Comparison of ENCODE assay signal across 20 cellular contexts in the genomic region with DNA sequence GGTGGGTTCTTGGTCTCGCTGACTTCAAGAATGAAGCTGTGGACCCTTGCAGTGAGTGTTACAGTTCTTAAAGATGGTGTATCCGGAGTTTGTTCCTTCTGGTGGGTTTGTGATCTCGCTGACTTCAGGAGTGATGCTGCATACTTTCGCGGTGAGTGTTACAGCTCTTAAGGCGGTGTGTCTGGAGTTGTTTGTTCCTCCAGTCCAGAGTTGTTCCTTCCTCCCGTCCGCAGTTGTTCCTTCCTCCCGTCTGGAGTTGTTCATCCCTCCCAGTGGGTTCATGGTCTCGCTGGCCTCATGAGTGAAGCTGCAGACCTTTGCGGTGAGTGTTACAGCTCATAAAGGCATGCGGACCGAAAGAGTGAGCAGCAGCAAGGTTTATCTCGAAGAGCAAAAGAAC.
DNase-seq lines count a peak whose midpoint lies in the region; ATAC-seq, FAIRE-seq and TF ChIP-seq lines count a peak whose summit lies in the region.
"Had no signal": no experiment of that assay in that cellular context is flagged by ENCODE, and none has a peak within 500 bp of the region (broad histone marks: within the 10 kb centered on the region; RNA-seq: fewer than 3 reads in every experiment).

No MANE protein-coding gene starts in this region.

- no peaks in the 10 kb centered on the region for H3K79me2 ChIP-seq in astrocyte (ENCODE audit: insufficient read depth, low read length)

- no peak overlapping the region for H3K27ac ChIP-seq in astrocyte (ENCODE audit: low read depth, low read length)
- H3K27ac ChIP-seq in Peyer's patch: no peak overlapping the region
- H3K27ac ChIP-seq: 22Rv1 had no signal

- H3K36me3 Mint-ChIP-seq in astrocyte (ENCODE audit: low read depth, unreplicated experiment) (peaks cover 1% of the 10 kb centered on the region), endothelial cell (ENCODE audit: low read depth, unreplicated experiment) (peaks cover 3% of the 10 kb centered on the region), progenitor cell of endocrine pancreas (ENCODE audit: insufficient read depth) (no peaks in the 10 kb centered on the region)
- H3K36me3 Mint-ChIP-seq: CD14-positive monocyte; CD8-positive, alpha-beta T cell; IgD-negative memory B cell had no signal

- H3K27ac Mint-ChIP-seq in astrocyte (ENCODE audit: unreplicated experiment) (no peak overlapping the region), endothelial cell (ENCODE audit: unreplicated experiment) (no peak overlapping the region), progenitor cell of endocrine pancreas (no peak overlapping the region)
- H3K27ac Mint-ChIP-seq: CD14-positive monocyte; CD8-positive, alpha-beta T cell; IgD-negative memory B cell had no signal

- no peaks in the 10 kb centered on the region for H3K27me3 Mint-ChIP-seq in astrocyte (ENCODE audit: low read depth, unreplicated experiment)
- peaks cover 7% of the 10 kb centered on the region for H3K27me3 Mint-ChIP-seq in endothelial cell (ENCODE audit: unreplicated experiment)
- H3K27me3 Mint-ChIP-seq in progenitor cell of endocrine pancreas: no peaks in the 10 kb centered on the region
- H3K27me3 Mint-ChIP-seq: IgD-negative memory B cell had no signal

- H3K4me3 ChIP-seq in astrocyte (ENCODE audit: insufficient read depth, low read depth, low read length) (no peak overlapping the region), Peyer's patch (no peak overlapping the region)

- FAIRE-seq in astrocyte (lab: Jason Lieb, UNC): peak; percentile 23
- FAIRE-seq: D721Med, GM12892, GM19239 had no signal

- no peak overlapping the region for H3K9ac ChIP-seq in astrocyte (ENCODE audit: low read length)

- H3K4me3 Mint-ChIP-seq in astrocyte (ENCODE audit: unreplicated experiment) (no peak overlapping the region), endothelial cell (ENCODE audit: unreplicated experiment) (peak overlapping the region; percentile 23), progenitor cell of endocrine pancreas (ENCODE audit: low read depth) (no peak overlapping the region)
- H3K4me3 Mint-ChIP-seq: CD14-positive monocyte; CD8-positive, alpha-beta T cell; IgD-negative memory B cell had no signal

- ATAC-seq in HG02588 (IDR thresholded peaks at IDR 0.05; ENCODE audit: unreplicated experiment): no peak
- no peak for ATAC-seq in GM18498 (IDR thresholded peaks at IDR 0.05; ENCODE audit: unreplicated experiment)
- ATAC-seq: CD8-positive, alpha-beta T cell had no signal

- TF ChIP-seq CTCF in astrocyte (IDR thresholded peaks at IDR 0.05; ENCODE audit: insufficient read depth, low read depth, low read length): no peak
- no peak for TF ChIP-seq CTCF in endothelial cell (IDR thresholded peaks at IDR 0.05; ENCODE audit: unreplicated experiment)
- TF ChIP-seq CTCF in progenitor cell of endocrine pancreas (IDR thresholded peaks at IDR 0.05; ENCODE audit: unreplicated experiment): no peak
- no peak for TF ChIP-seq CTCF in Peyer's patch (IDR thresholded peaks at IDR 0.05)

- no peaks in the 10 kb centered on the region for H4K20me1 ChIP-seq in astrocyte (ENCODE audit: insufficient read depth, low read length)

- H3K4me1 ChIP-seq in astrocyte (ENCODE audit: insufficient read depth, low read length) (no peaks in the 10 kb centered on the region), Peyer's patch (no peaks in the 10 kb centered on the region)

- H2AFZ ChIP-seq in astrocyte (ENCODE audit: low read depth, low read length): peak overlapping the region; percentile 30

- TF ChIP-seq POLR2A in Peyer's patch (IDR thresholded peaks at IDR 0.05): no peak

- DNase-seq in EH (ENCODE audit: low read depth): peak; percentile 14
- peak; percentile 58 for DNase-seq in astrocyte (ENCODE audit: low read depth)
- DNase-seq in endothelial cell (ENCODE audit: low spot score): no peak
- peak; percentile 86 for DNase-seq in islet precursor cell
- no peak for DNase-seq in progenitor cell of endocrine pancreas (ENCODE audit: low spot score, unreplicated experiment)
- no peak for DNase-seq in Peyer's patch
- DNase-seq: CD8-positive, alpha-beta T cell; COR-L47; DMS153; DMS79 treated with DMSO at 0.1 percent for 48 hours; GDM1; H7 had no signal

- H3K36me3 ChIP-seq in astrocyte (ENCODE audit: insufficient read depth, low read length) (no peaks in the 10 kb centered on the region), Peyer's patch (no peaks in the 10 kb centered on the region)

- peak overlapping the region; percentile 18 for H3K4me2 ChIP-seq in astrocyte (ENCODE audit: low read length)

- H3K27me3 ChIP-seq in astrocyte (ENCODE audit: insufficient read depth, low read length) (no peaks in the 10 kb centered on the region), Peyer's patch (no peaks in the 10 kb centered on the region)

- H3K9me3 Mint-ChIP-seq in astrocyte (ENCODE audit: unreplicated experiment): peaks cover 4% of the 10 kb centered on the region
- no peaks in the 10 kb centered on the region for H3K9me3 Mint-ChIP-seq in endothelial cell (ENCODE audit: unreplicated experiment)
- H3K9me3 Mint-ChIP-seq in progenitor cell of endocrine pancreas (ENCODE audit: low read depth): peaks cover 17% of the 10 kb centered on the region

- no peaks in the 10 kb centered on the region for H3K9me3 ChIP-seq in astrocyte (ENCODE audit: insufficient read depth, low read depth, low read length)
- peaks cover 0 to 4% (median 0%) of the 10 kb centered on the region in 4 donors for H3K9me3 ChIP-seq in Peyer's patch

- H3K4me1 Mint-ChIP-seq in astrocyte (ENCODE audit: low read depth, unreplicated experiment) (peaks cover 5% of the 10 kb centered on the region), endothelial cell (ENCODE audit: unreplicated experiment) (peaks cover 5% of the 10 kb centered on the region), progenitor cell of endocrine pancreas (ENCODE audit: low read depth) (no peaks in the 10 kb centered on the region)
- H3K4me1 Mint-ChIP-seq: CD14-positive monocyte, IgD-negative memory B cell had no signal

Comparison
In these comparisons a context has a peak if more than half of its experiments do, and no peak if none do; other contexts are left out.
1. DNase-seq: peak in EH (single experiment), astrocyte (single experiment) and islet precursor cell (single experiment); none in endothelial cell (single experiment), progenitor cell of endocrine pancreas (single experiment) and Peyer's patch (0 of 3).